ENCODE assay signal across 4 cellular contexts in genomic region chr11:68628837-68629236, GRCh38. TPM values are rescaled to one million over a fixed set of nuclear protein-coding genes. Genes with fewer than 3 reads are reported as not detected.
"Had no signal": no experiment of that assay in that cellular context is flagged by ENCODE, and none has a peak within 500 bp of the region (broad histone marks: within the 10 kb centered on the region; RNA-seq: fewer than 3 reads in every experiment).

No MANE protein-coding gene starts in this region.

RNA-seq across cellular contexts. Expression of gene GAL, which starts 55.5 kb away (rescaled TPM):
- total RNA-seq: activated naive CD8-positive, alpha-beta T cell treated with anti-CD3 and anti-CD28 coated beads, Interleukin-2, amount 10 ng/mL, durations not matched to agents 7 days and 5 days; aorta; ascending aorta; cerebellum had no signal
